In genomic region chr1:63935148-63935547, GRCh38 we compare ENCODE assay signal across 10 cellular contexts.
DNase-seq lines count a peak whose midpoint lies in the region; ATAC-seq and TF ChIP-seq lines count a peak whose summit lies in the region.
"Had no signal": no experiment of that assay in that cellular context is flagged by ENCODE, and none has a peak within 500 bp of the region (broad histone marks: within the 10 kb centered on the region; RNA-seq: fewer than 3 reads in every experiment).

No MANE protein-coding gene starts in this region.

- H3K9me3 Mint-ChIP-seq in endodermal cell: no peaks in the 10 kb centered on the region
- H3K9me3 Mint-ChIP-seq in stimulated activated memory B cell treated with anti-CD40 and anti-IgM and Interleukin-4, amounts not matched to agents 10 μg/mL and 1 μg/mL and 100 μg/mL, for 72 hours: no peaks in the 10 kb centered on the region
- no peaks in the 10 kb centered on the region for H3K9me3 Mint-ChIP-seq in effector memory CD8-positive, alpha-beta T cell
- H3K9me3 Mint-ChIP-seq: activated CD4-positive, alpha-beta T cell treated with anti-CD3 and anti-CD28 coated beads, Interleukin-2, amount 10 ng/mL, durations not matched to agents 24 days and 14 days had no signal

- no peak overlapping the region for H3K27ac Mint-ChIP-seq in endodermal cell
- H3K27ac Mint-ChIP-seq in stimulated activated memory B cell treated with anti-CD40 and anti-IgM and Interleukin-4, amounts not matched to agents 10 μg/mL and 1 μg/mL and 100 μg/mL, for 72 hours: no peak overlapping the region
- no peak overlapping the region for H3K27ac Mint-ChIP-seq in effector memory CD8-positive, alpha-beta T cell
- H3K27ac Mint-ChIP-seq: activated CD4-positive, alpha-beta T cell treated with anti-CD3 and anti-CD28 coated beads, Interleukin-2, amount 10 ng/mL, durations not matched to agents 24 days and 14 days had no signal

- H2AFZ ChIP-seq in KMS-11 (ENCODE audit: low read depth): no peak overlapping the region

- no peaks in the 10 kb centered on the region for H3K36me3 Mint-ChIP-seq in endodermal cell (ENCODE audit: low read depth)
- H3K36me3 Mint-ChIP-seq in stimulated activated memory B cell treated with anti-CD40 and anti-IgM and Interleukin-4, amounts not matched to agents 10 μg/mL and 1 μg/mL and 100 μg/mL, for 72 hours: no peaks in the 10 kb centered on the region
- no peaks in the 10 kb centered on the region for H3K36me3 Mint-ChIP-seq in effector memory CD8-positive, alpha-beta T cell (ENCODE audit: insufficient read depth)

- peak overlapping the region; percentile 21; the same call in 1 of the 2 replicates for H3K4me2 ChIP-seq in KMS-11

- H3K9ac ChIP-seq in KMS-11 (no peak overlapping the region), endodermal cell (ENCODE audit: extremely low read depth, low read length, poor library complexity, severe bottlenecking) (no peak overlapping the region)

- H3K9me3 ChIP-seq in endodermal cell (ENCODE audit: control insufficient read depth, low read length): no peaks in the 10 kb centered on the region

- H3K4me1 Mint-ChIP-seq in endodermal cell: peaks cover 4% of the 10 kb centered on the region
- H3K4me1 Mint-ChIP-seq in stimulated activated memory B cell treated with anti-CD40 and anti-IgM and Interleukin-4, amounts not matched to agents 10 μg/mL and 1 μg/mL and 100 μg/mL, for 72 hours: no peaks in the 10 kb centered on the region
- H3K4me1 Mint-ChIP-seq in effector memory CD8-positive, alpha-beta T cell (ENCODE audit: low read depth in 2 of 2): no peaks in the 10 kb centered on the region
- H3K4me1 Mint-ChIP-seq: activated CD4-positive, alpha-beta T cell treated with anti-CD3 and anti-CD28 coated beads, Interleukin-2, amount 10 ng/mL, durations not matched to agents 24 days and 14 days had no signal

- no peaks in the 10 kb centered on the region for H3K27me3 Mint-ChIP-seq in endodermal cell (ENCODE audit: insufficient read depth)
- peaks cover 24% of the 10 kb centered on the region for H3K27me3 Mint-ChIP-seq in stimulated activated memory B cell treated with anti-CD40 and anti-IgM and Interleukin-4, amounts not matched to agents 10 μg/mL and 1 μg/mL and 100 μg/mL, for 72 hours
- peaks cover 16% of the 10 kb centered on the region in 2 donors for H3K27me3 Mint-ChIP-seq in effector memory CD8-positive, alpha-beta T cell
- H3K27me3 Mint-ChIP-seq: activated CD4-positive, alpha-beta T cell treated with anti-CD3 and anti-CD28 coated beads, Interleukin-2, amount 10 ng/mL, durations not matched to agents 24 days and 14 days had no signal

- no peak overlapping the region for H3K4me3 Mint-ChIP-seq in endodermal cell
- H3K4me3 Mint-ChIP-seq in stimulated activated memory B cell treated with anti-CD40 and anti-IgM and Interleukin-4, amounts not matched to agents 10 μg/mL and 1 μg/mL and 100 μg/mL, for 72 hours: no peak overlapping the region
- H3K4me3 Mint-ChIP-seq in effector memory CD8-positive, alpha-beta T cell: no peak overlapping the region
- H3K4me3 Mint-ChIP-seq: activated CD4-positive, alpha-beta T cell treated with anti-CD3 and anti-CD28 coated beads, Interleukin-2, amount 10 ng/mL, durations not matched to agents 24 days and 14 days had no signal

- no peak for ATAC-seq in stimulated activated memory B cell treated with anti-CD40 and anti-IgM and Interleukin-4, amounts not matched to agents 10 μg/mL and 1 μg/mL and 100 μg/mL, for 72 hours
- no peak for ATAC-seq in effector memory CD8-positive, alpha-beta T cell (replicated peaks)

- H3K36me3 ChIP-seq in KMS-11 (ENCODE audit: insufficient read depth) (no peaks in the 10 kb centered on the region), endodermal cell (ENCODE audit: control insufficient read depth, insufficient read depth, low read length) (no peaks in the 10 kb centered on the region)

- TF ChIP-seq CTCF in KMS-11 (conservative IDR thresholded peaks at IDR 0.05; ENCODE audit: low read depth, low read length): peak; percentile 61; the same call in 1 of the 2 replicates
- peak; percentile 48 for TF ChIP-seq CTCF in endodermal cell (conservative IDR thresholded peaks at IDR 0.05)
- TF ChIP-seq CTCF in retinal pigment epithelial cell (conservative IDR thresholded peaks at IDR 0.05; ENCODE audit: low read depth, low read length): peak; percentile 69
- no peak for TF ChIP-seq CTCF in GM10266 (IDR thresholded peaks at IDR 0.05; ENCODE audit: control insufficient read depth, insufficient read depth, low read depth, missing control alignments)

- no peak overlapping the region; the same call in 1 of the 2 replicates for H3K27ac ChIP-seq in KMS-11
- H3K27ac ChIP-seq in endodermal cell (ENCODE audit: low read depth, low read length): no peak overlapping the region
- H3K27ac ChIP-seq: 22Rv1 had no signal

- H3K4me3 ChIP-seq in KMS-11 (IDR thresholded peaks at IDR 0.05; ENCODE audit: insufficient read depth, low read depth, low read length) (no peak overlapping the region), endodermal cell (ENCODE audit: low read length) (no peak overlapping the region), retinal pigment epithelial cell (ENCODE audit: low read length) (no peak overlapping the region)

- no peaks in the 10 kb centered on the region for H4K20me1 ChIP-seq in KMS-11 (ENCODE audit: insufficient read depth)

- H3K27me3 ChIP-seq in KMS-11 (ENCODE audit: insufficient read depth, low read depth) (no peaks in the 10 kb centered on the region), endodermal cell (ENCODE audit: control insufficient read depth, insufficient read depth, low read length, poor library complexity, severe bottlenecking) (no peaks in the 10 kb centered on the region)

- WGBS in endodermal cell (ENCODE audit: insufficient coverage in 1 of 2, insufficient read length in 1 of 2), 2 experiments: 70% methylated on average over 1 of the region's 1 CpG; no CpG with 5 or more reads in 1 of the 2 experiments

- no peaks in the 10 kb centered on the region for H3K79me2 ChIP-seq in KMS-11 (ENCODE audit: insufficient read depth, low read depth)

- peaks cover 30% of the 10 kb centered on the region for H3K4me1 ChIP-seq in KMS-11 (ENCODE audit: low read depth, poor library complexity, severe bottlenecking)
- no peaks in the 10 kb centered on the region for H3K4me1 ChIP-seq in endodermal cell (ENCODE audit: control insufficient read depth, insufficient read depth, low read length)

- peak; percentile 20 for DNase-seq in DMS 273 (lab: John Stamatoyannopoulos, UW; ENCODE audit: unreplicated experiment)
- no peak for DNase-seq in DMS 273 treated with DMSO at 0.1 percent for 48 hours (lab: John Stamatoyannopoulos, UW)
- DNase-seq in endodermal cell: no peak
- no peak for DNase-seq in retinal pigment epithelial cell (ENCODE audit: low read depth)
- no peak for DNase-seq in GM10266 (ENCODE audit: extremely low spot score)
- DNase-seq in effector memory CD8-positive, alpha-beta T cell: no peak
- DNase-seq: activated CD4-positive, alpha-beta T cell treated with anti-CD3 and anti-CD28 coated beads, Interleukin-2, amount 10 ng/mL, durations not matched to agents 24 days and 14 days had no signal
